ENCODE assay signal across 9 cellular contexts in the genomic region with DNA sequence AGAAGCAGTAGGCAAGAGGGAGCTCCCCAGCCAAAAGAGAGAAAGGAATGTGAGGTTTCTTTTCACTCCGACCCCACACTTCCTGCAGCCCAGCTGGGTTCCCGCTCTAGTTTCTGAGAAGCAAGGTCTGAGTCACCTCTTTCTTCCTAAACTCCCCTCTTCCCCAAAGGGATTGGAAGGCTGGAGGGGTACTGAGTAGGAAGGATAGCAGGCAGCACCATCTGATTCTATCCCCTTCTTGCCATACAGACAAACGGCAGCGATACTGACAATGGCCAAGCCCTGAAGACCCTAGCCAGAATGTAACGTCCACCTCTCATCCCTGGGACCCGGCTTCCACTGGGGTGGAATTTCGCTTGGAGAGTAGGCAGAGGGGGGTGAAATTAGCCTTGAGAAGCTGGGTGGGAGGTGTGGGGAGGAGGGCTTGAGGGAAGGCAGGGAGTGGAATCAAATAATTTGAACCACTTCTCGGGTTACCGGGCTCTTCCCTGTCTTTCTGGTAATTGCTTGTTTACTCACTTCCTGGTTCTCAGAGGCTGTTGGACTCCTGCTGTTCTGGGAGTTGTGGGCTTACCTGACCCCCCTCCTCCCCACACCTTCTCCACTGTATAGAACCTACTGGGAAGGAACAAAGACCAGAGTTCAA. TPM values are rescaled to one million over a fixed set of nuclear protein-coding genes. Genes with fewer than 3 reads are reported as not detected.
A peak's percentile ranks its signal among the peaks of the same experiment; 100 is the strongest.
DNase-seq lines count a peak whose midpoint lies in the region; ATAC-seq and TF ChIP-seq lines count a peak whose summit lies in the region.
"Had no signal": no experiment of that assay in that cellular context is flagged by ENCODE, and none has a peak within 500 bp of the region (broad histone marks: within the 10 kb centered on the region; RNA-seq: fewer than 3 reads in every experiment).

No MANE protein-coding gene starts in this region.

- peak overlapping the region; percentile 90 for H3K27ac ChIP-seq in smooth muscle cell (ENCODE audit: low read depth)

- H3K27ac Mint-ChIP-seq in activated CD4-positive, alpha-beta T cell treated with anti-CD3 and anti-CD28 coated beads, Interleukin-2, amount 10 ng/mL, durations not matched to agents 24 days and 14 days, result peak overlapping the region; percentile 96

- no peaks in the 10 kb centered on the region for H4K20me1 ChIP-seq in smooth muscle cell (ENCODE audit: low read depth)

- TF ChIP-seq CTCF in smooth muscle cell (IDR thresholded peaks at IDR 0.05; ENCODE audit: borderline replicate concordance, insufficient read depth, poor library complexity, severe bottlenecking), result no peak

- no peaks in the 10 kb centered on the region for H3K79me2 ChIP-seq in smooth muscle cell (ENCODE audit: low read depth)

- H3K4me1 ChIP-seq in smooth muscle cell (ENCODE audit: low read depth), result peaks cover 61% of the 10 kb centered on the region

- H3K4me3 Mint-ChIP-seq in activated CD4-positive, alpha-beta T cell treated with anti-CD3 and anti-CD28 coated beads, Interleukin-2, amount 10 ng/mL, durations not matched to agents 24 days and 14 days, result peak overlapping the region; percentile 79

- H3K9me3 ChIP-seq in smooth muscle cell (replicated peaks; ENCODE audit: low read depth), result no peaks in the 10 kb centered on the region

- no peaks in the 10 kb centered on the region for H3K36me3 ChIP-seq in smooth muscle cell (ENCODE audit: low read depth)

- no peak for TF ChIP-seq POLR2A in GM18505 (IDR thresholded peaks at IDR 0.05; ENCODE audit: borderline replicate concordance, extremely low read depth, insufficient read depth, insufficient read length)

- H3K27me3 ChIP-seq in smooth muscle cell (ENCODE audit: low read depth), result no peaks in the 10 kb centered on the region

- ATAC-seq in GM21390 (IDR thresholded peaks at IDR 0.05; ENCODE audit: unreplicated experiment) (no peak), GM18505 (IDR thresholded peaks at IDR 0.05; ENCODE audit: unreplicated experiment) (no peak)

- H2AFZ ChIP-seq in smooth muscle cell (ENCODE audit: low read depth), result no peak overlapping the region

- no peak overlapping the region for H3K9ac ChIP-seq in smooth muscle cell (ENCODE audit: low read depth)

- H3K4me1 Mint-ChIP-seq in activated CD4-positive, alpha-beta T cell treated with anti-CD3 and anti-CD28 coated beads, Interleukin-2, amount 10 ng/mL, durations not matched to agents 24 days and 14 days, result peaks cover 80% of the 10 kb centered on the region

- H3K36me3 Mint-ChIP-seq in activated CD4-positive, alpha-beta T cell treated with anti-CD3 and anti-CD28 coated beads, Interleukin-2, amount 10 ng/mL, durations not matched to agents 24 days and 14 days (ENCODE audit: low read depth), result no peaks in the 10 kb centered on the region

- H3K4me3 ChIP-seq in smooth muscle cell, result no peak overlapping the region

- peaks cover 27% of the 10 kb centered on the region for H3F3A ChIP-seq in smooth muscle cell (ENCODE audit: low read depth)

- peak overlapping the region; percentile 60 for H3K4me2 ChIP-seq in smooth muscle cell

- peaks cover 10% of the 10 kb centered on the region for H3K27me3 Mint-ChIP-seq in activated CD4-positive, alpha-beta T cell treated with anti-CD3 and anti-CD28 coated beads, Interleukin-2, amount 10 ng/mL, durations not matched to agents 24 days and 14 days

- DNase-seq in activated CD4-positive, alpha-beta T cell treated with anti-CD3 and anti-CD28 coated beads, Interleukin-2, amount 10 ng/mL, durations not matched to agents 24 days and 14 days, result peak; percentile 65
- DNase-seq in activated CD4-positive, alpha-beta T cell treated with anti-CD3 and anti-CD28 coated beads, Interleukin-2, amount 50 U/mL, for 1 hour, result no peak
- DNase-seq in NCI-H69 (lab: John Stamatoyannopoulos, UW) (peak; percentile 99), dermis blood vessel endothelial cell (peak; percentile 67), smooth muscle cell (lab: John Stamatoyannopoulos, UW; ENCODE audit: unreplicated experiment) (no peak), cerebellar nuclear complex (lab: John Stamatoyannopoulos, UW) (no peak)
- DNase-seq: stimulated activated CD4-positive, alpha-beta T cell treated with anti-CD3 and anti-CD28 coated beads, Interleukin-15, amount 100 ng/mL, for 24 hours had no signal

- intact Hi-C loops in activated CD4-positive, alpha-beta T cell treated with anti-CD3 and anti-CD28 coated beads, Interleukin-2, amount 10 ng/mL, durations not matched to agents 24 days and 14 days (cut with micrococcal nuclease), result no loop called here

- no peaks in the 10 kb centered on the region for H3K9me3 Mint-ChIP-seq in activated CD4-positive, alpha-beta T cell treated with anti-CD3 and anti-CD28 coated beads, Interleukin-2, amount 10 ng/mL, durations not matched to agents 24 days and 14 days

- WGBS in smooth muscle cell (ENCODE audit: low lambda C conversion rate), result 7% methylated on average over 9 of the region's 9 CpGs

RNA-seq across cellular contexts. Expression of gene IER5, which starts 13.2 kb away (rescaled TPM):
- 48.3 and 48.6 TPM in 2 replicates for total RNA-seq in activated CD4-positive, alpha-beta T cell treated with anti-CD3 and anti-CD28 coated beads, Interleukin-2, amount 10 ng/mL, durations not matched to agents 24 days and 14 days
- 26.6 and 29.1 TPM in 2 replicates for total RNA-seq in dermis blood vessel endothelial cell
- total RNA-seq in smooth muscle cell, result 32.6 and 35.1 TPM in 2 replicates
- polyA plus RNA-seq in smooth muscle cell, result 39.9 and 56.2 TPM in 2 replicates

Comparison
In these comparisons a context has a peak if more than half of its experiments do, and no peak if none do; other contexts are left out.
1. DNase-seq: peak in activated CD4-positive, alpha-beta T cell treated with anti-CD3 and anti-CD28 coated beads, Interleukin-2, amount 10 ng/mL, durations not matched to agents 24 days and 14 days (single experiment), NCI-H69 (single experiment) and dermis blood vessel endothelial cell (single experiment); none in activated CD4-positive, alpha-beta T cell treated with anti-CD3 and anti-CD28 coated beads, Interleukin-2, amount 50 U/mL, for 1 hour (single experiment), smooth muscle cell (single experiment) and cerebellar nuclear complex (0 of 2).